Comparison of ENCODE assay signal across 8 cellular contexts in genomic region chr4:186021461-186022167, GRCh38.
DNase-seq lines count a peak whose midpoint lies in the region; FAIRE-seq and TF ChIP-seq lines count a peak whose summit lies in the region.

No MANE protein-coding gene starts in this region.

- FAIRE-seq in urothelium cell line (lab: Jason Lieb, UNC): no peak

- DNase-seq in DMS53 (lab: John Stamatoyannopoulos, UW) (peak; percentile 53), NCI-H1092 treated with DMSO at 0.1 percent for 48 hours (lab: John Stamatoyannopoulos, UW) (peak; percentile 72), cardiac fibroblast (ENCODE audit: low read depth in 2 of 2) (peak; percentile 68 to 77), left kidney (ENCODE audit: low read depth, low spot score) (peak; percentile 86), urothelium cell line (ENCODE audit: low spot score) (peak; percentile 35), NAMALWA (ENCODE audit: low spot score) (no peak), SW 1271 (lab: John Stamatoyannopoulos, UW) (no peak)
- no peak for DNase-seq in activated T-cell treated with anti-CD3 and anti-CD28 coated beads, Interleukin-2, amount 50 U/mL, for 1 hour

- peak overlapping the region in 1 of 2 donors; percentile 24 for H3K4me3 ChIP-seq in cardiac fibroblast (replicated peaks in 1 of 2; ENCODE audit: low read depth in 2 of 2, low read length in 2 of 2)

- peak; percentile 97 for TF ChIP-seq CTCF in cardiac fibroblast (IDR thresholded peaks at IDR 0.05; ENCODE audit: low read depth, low read length)

Comparison
In these comparisons a context has a peak if more than half of its experiments do, and no peak if none do; other contexts are left out.
1. DNase-seq: peak in DMS53 (single experiment), NCI-H1092 treated with DMSO at 0.1 percent for 48 hours (single experiment), cardiac fibroblast (2 of 2), left kidney (single experiment) and urothelium cell line (single experiment); none in NAMALWA (single experiment), activated T-cell treated with anti-CD3 and anti-CD28 coated beads, Interleukin-2, amount 50 U/mL, for 1 hour (single experiment) and SW 1271 (0 of 2).